16 cellular contexts compared by ENCODE assay signal in the genomic region with DNA sequence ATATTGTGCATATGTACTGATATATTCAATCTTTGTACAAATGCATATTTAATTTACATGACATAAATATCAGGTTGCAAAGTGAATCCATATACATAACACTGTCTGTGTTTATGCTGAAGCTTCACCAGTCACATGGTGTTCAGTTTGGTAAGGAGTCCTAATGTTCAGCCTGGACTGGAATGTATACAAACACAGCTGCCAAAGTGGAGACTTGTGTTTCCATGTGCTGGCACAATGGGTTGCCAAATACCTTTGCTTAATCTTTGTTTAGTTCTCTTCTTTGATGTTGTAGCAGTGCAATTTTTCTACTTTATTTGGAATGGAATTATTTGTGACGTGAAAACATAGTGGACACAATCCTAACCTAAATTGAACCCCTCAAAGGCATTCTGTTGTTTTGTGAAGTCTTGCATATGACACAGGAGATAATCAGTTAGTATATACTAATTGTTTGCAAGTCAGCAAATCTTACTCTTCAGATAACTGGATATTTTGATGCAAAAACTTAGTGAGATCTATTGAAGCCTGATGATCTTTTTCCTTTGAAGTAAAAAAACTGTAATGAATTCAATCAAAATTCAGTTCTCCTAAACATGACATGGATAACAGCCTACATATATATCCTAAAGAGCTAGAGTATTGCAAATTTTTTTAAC. TPM values are rescaled to one million over a fixed set of nuclear protein-coding genes. Genes with fewer than 3 reads are reported as not detected.
DNase-seq lines count a peak whose midpoint lies in the region; ATAC-seq and TF ChIP-seq lines count a peak whose summit lies in the region.
"Had no signal": no experiment of that assay in that cellular context is flagged by ENCODE, and none has a peak within 500 bp of the region (broad histone marks: within the 10 kb centered on the region; RNA-seq: fewer than 3 reads in every experiment).

No MANE protein-coding gene starts in this region.

- no peaks in the 10 kb centered on the region for H3K27me3 Mint-ChIP-seq in glutamatergic neuron (ENCODE audit: unreplicated experiment)

- no peak overlapping the region for H3K27ac Mint-ChIP-seq in glutamatergic neuron (ENCODE audit: unreplicated experiment)
- H3K27ac Mint-ChIP-seq: CD8-positive, alpha-beta T cell; nephron progenitor cell had no signal

- H3K36me3 ChIP-seq in rectal smooth muscle tissue (ENCODE audit: control insufficient read depth, insufficient read depth, low read length): no peaks in the 10 kb centered on the region
- H3K36me3 ChIP-seq: adrenal gland, gastrocnemius medialis had no signal

- no peaks in the 10 kb centered on the region for H3K27me3 ChIP-seq in rectal smooth muscle tissue (ENCODE audit: control insufficient read depth, insufficient read depth, low read length)
- H3K27me3 ChIP-seq: adrenal gland, gastrocnemius medialis had no signal

- TF ChIP-seq CTCF in fibroblast of pulmonary artery (IDR thresholded peaks at IDR 0.05; ENCODE audit: low read length, missing control alignments): no peak
- TF ChIP-seq CTCF in glutamatergic neuron (IDR thresholded peaks at IDR 0.05; ENCODE audit: partially characterized antibody, unreplicated experiment): no peak
- TF ChIP-seq CTCF in GM10266 (IDR thresholded peaks at IDR 0.05; ENCODE audit: control insufficient read depth, insufficient read depth, low read depth, missing control alignments): no peak

- peak overlapping the region; percentile 21 for H3K27ac ChIP-seq in rectal smooth muscle tissue (ENCODE audit: low read depth, low read length)
- H3K27ac ChIP-seq: adrenal gland, gastrocnemius medialis had no signal

- H3K36me3 Mint-ChIP-seq in glutamatergic neuron (ENCODE audit: unreplicated experiment): no peaks in the 10 kb centered on the region
- H3K36me3 Mint-ChIP-seq: CD8-positive, alpha-beta T cell had no signal

- DNase-seq in EH (ENCODE audit: low read depth) (peak; percentile 49), NCI-H69 (lab: John Stamatoyannopoulos, UW) (peak; percentile 13), fibroblast of pulmonary artery (ENCODE audit: low read depth) (peak; percentile 55), iPS-NIHi11 (ENCODE audit: low spot score) (no peak), glutamatergic neuron (no peak), GM10266 (ENCODE audit: extremely low spot score) (no peak)
- DNase-seq: activated CD4-positive, CD25-positive, alpha-beta regulatory T cell treated with anti-CD3 and anti-CD28 coated beads, Interleukin-2, amount 50 U/mL, for 72 hours; adrenal gland; CD8-positive, alpha-beta T cell; gastrocnemius medialis; H7; NCI-H187; nephron progenitor cell; SW 1271 had no signal

- H3K9me3 Mint-ChIP-seq in glutamatergic neuron (ENCODE audit: unreplicated experiment): peaks cover 2% of the 10 kb centered on the region
- H3K9me3 Mint-ChIP-seq: CD8-positive, alpha-beta T cell had no signal

- no peak for ATAC-seq in HG03108 (IDR thresholded peaks at IDR 0.05; ENCODE audit: unreplicated experiment)
- ATAC-seq: CD8-positive, alpha-beta T cell; gastrocnemius medialis had no signal

- no peak overlapping the region for H3K4me3 ChIP-seq in fibroblast of pulmonary artery (replicated peaks; ENCODE audit: low read depth, low read length)
- H3K4me3 ChIP-seq in rectal smooth muscle tissue (ENCODE audit: low read length): no peak overlapping the region
- H3K4me3 ChIP-seq: adrenal gland, gastrocnemius medialis had no signal

- no peak overlapping the region for H3K9ac ChIP-seq in rectal smooth muscle tissue (ENCODE audit: low read length)

- no peak overlapping the region for H3K4me3 Mint-ChIP-seq in glutamatergic neuron (ENCODE audit: unreplicated experiment)
- H3K4me3 Mint-ChIP-seq: CD8-positive, alpha-beta T cell; nephron progenitor cell had no signal

- H3K4me1 Mint-ChIP-seq in glutamatergic neuron (ENCODE audit: low read depth, unreplicated experiment): no peaks in the 10 kb centered on the region
- H3K4me1 Mint-ChIP-seq: nephron progenitor cell had no signal

- H3K4me1 ChIP-seq in rectal smooth muscle tissue (ENCODE audit: control insufficient read depth, insufficient read depth, low read length): peaks cover 9% of the 10 kb centered on the region

RNA-seq across cellular contexts. Expression of a gene that starts 17.2 kb away (rescaled TPM):
- 12.3 TPM for total RNA-seq in glutamatergic neuron (ENCODE audit: unreplicated experiment)

Comparison
In these comparisons a context has a peak if more than half of its experiments do, and no peak if none do; other contexts are left out.
1. DNase-seq: peak in EH (single experiment), NCI-H69 (single experiment) and fibroblast of pulmonary artery (single experiment); none in iPS-NIHi11 (single experiment), glutamatergic neuron (single experiment) and GM10266 (single experiment).